In genomic region chr16:74297296-74297665, GRCh38 we compare ENCODE assay signal across 8 cellular contexts. TPM values are rescaled to one million over a fixed set of nuclear protein-coding genes. Genes with fewer than 3 reads are reported as not detected.
DNase-seq lines count a peak whose midpoint lies in the region; ATAC-seq and TF ChIP-seq lines count a peak whose summit lies in the region.

No MANE protein-coding gene starts in this region.

- no peak overlapping the region for H2BK12ac ChIP-seq in trophoblast cell (ENCODE audit: low read length)

- CTCF ChIA-PET in BJ (lab: Yijun Ruan, JAX): interaction anchor here (1.0 to 2.3 kb wide), 3 partner anchors 9 to 325 kb away, joined by 3 to 11 read pairs (median 3); no protein-coding TSS in a partner anchor

- H3K36me3 ChIP-seq in BJ (ENCODE audit: control insufficient read depth, insufficient read depth, low read length) (peaks cover 6% of the 10 kb centered on the region), trophoblast cell (ENCODE audit: control insufficient read depth in 1 of 2, insufficient read depth in 2 of 2, low read length in 2 of 2) (peaks cover 4 to 14% of the 10 kb centered on the region in 2 experiments)

- H3K14ac ChIP-seq in trophoblast cell (ENCODE audit: low read length): peak overlapping the region; percentile 99

- peaks cover 9% of the 10 kb centered on the region for H3K4me1 ChIP-seq in foreskin keratinocyte
- H3K4me1 ChIP-seq in trophoblast cell (ENCODE audit: control insufficient read depth in 1 of 2, insufficient read depth in 2 of 2, low read length in 2 of 2): peaks cover 5 to 7% of the 10 kb centered on the region in 2 experiments

- POLR2A ChIA-PET in BJ (lab: Charles Lee): interaction anchor here (0.6 kb wide), 1 partner anchor 17 kb away, joined by 8 read pairs; no protein-coding TSS in a partner anchor

- peak overlapping the region; percentile 98 for H2AFZ ChIP-seq in trophoblast cell (ENCODE audit: insufficient read depth, low read length, poor library complexity)

- WGBS in trophoblast cell (ENCODE audit: extremely low coverage, insufficient coverage, insufficient read length): no CpG with 5 or more reads among the region's 16 CpGs

- H3K79me1 ChIP-seq in trophoblast cell (ENCODE audit: low read length): peaks cover 8% of the 10 kb centered on the region

- peak overlapping the region; percentile 99 for H3K9ac ChIP-seq in trophoblast cell (ENCODE audit: low read length)

- H3K36me3 Mint-ChIP-seq in activated T-cell treated with anti-CD3 and anti-CD28 coated beads, Interleukin-2, amount 50 U/mL, for 4 hours (ENCODE audit: insufficient read depth): peaks cover 18% of the 10 kb centered on the region

- no peaks in the 10 kb centered on the region for H3K27me3 ChIP-seq in BJ (ENCODE audit: control insufficient read depth, insufficient read depth, low read length)
- H3K27me3 ChIP-seq in foreskin keratinocyte: no peaks in the 10 kb centered on the region
- no peaks in the 10 kb centered on the region for H3K27me3 ChIP-seq in trophoblast cell (ENCODE audit: insufficient read depth, low read length)

- peak overlapping the region; percentile 99 for H4K12ac ChIP-seq in trophoblast cell (ENCODE audit: low read depth, low read length)

- H3K4me3 Mint-ChIP-seq in activated T-cell treated with anti-CD3 and anti-CD28 coated beads, Interleukin-2, amount 50 U/mL, for 4 hours: peak overlapping the region; percentile 90

- H2AK5ac ChIP-seq in trophoblast cell (ENCODE audit: low read length): peak overlapping the region; percentile 71

- H3K27ac ChIP-seq in foreskin keratinocyte (peak overlapping the region; percentile 92), trophoblast cell (ENCODE audit: low read depth, low read length) (peak overlapping the region; percentile 80)

- no peaks in the 10 kb centered on the region for H3K27me3 Mint-ChIP-seq in activated T-cell treated with anti-CD3 and anti-CD28 coated beads, Interleukin-2, amount 50 U/mL, for 4 hours (ENCODE audit: low read depth)

- H3K79me2 ChIP-seq in trophoblast cell (ENCODE audit: control insufficient read depth, insufficient read depth, low read length, poor library complexity): peaks cover 11% of the 10 kb centered on the region

- H3K4ac ChIP-seq in trophoblast cell (ENCODE audit: low read depth, low read length): peak overlapping the region; percentile 98

- peaks cover 32% of the 10 kb centered on the region for H3K4me1 Mint-ChIP-seq in activated T-cell treated with anti-CD3 and anti-CD28 coated beads, Interleukin-2, amount 50 U/mL, for 4 hours (ENCODE audit: low read depth)

- peak overlapping the region; percentile 86 for H4K91ac ChIP-seq in trophoblast cell (ENCODE audit: low read depth, low read length)

- H2BK120ac ChIP-seq in trophoblast cell (ENCODE audit: insufficient read depth, low read length, poor library complexity): peak overlapping the region; percentile 87

- TF ChIP-seq CTCF in BJ (IDR thresholded peaks at IDR 0.05; ENCODE audit: insufficient read depth, low read depth, low read length) (no peak), GM20000 (IDR thresholded peaks at IDR 0.05; ENCODE audit: extremely low read depth, missing control alignments) (no peak), foreskin keratinocyte (conservative IDR thresholded peaks at IDR 0.05) (no peak)

- H3K4me3 ChIP-seq in BJ (ENCODE audit: low read depth, low read length) (peak overlapping the region; percentile 57), trophoblast cell (ENCODE audit: low read depth, low read length) (peak overlapping the region; percentile 100)

- peak overlapping the region; percentile 99 for H4K8ac ChIP-seq in trophoblast cell (ENCODE audit: low read depth, low read length)

- no peaks in the 10 kb centered on the region for H3K9me3 ChIP-seq in trophoblast cell (ENCODE audit: insufficient read depth, low read depth, low read length)

- H3K9me3 Mint-ChIP-seq in activated T-cell treated with anti-CD3 and anti-CD28 coated beads, Interleukin-2, amount 50 U/mL, for 4 hours: no peaks in the 10 kb centered on the region

- no peak for DNase-seq in BJ (ENCODE audit: low read depth)
- DNase-seq in GM20000 (ENCODE audit: low spot score): peak; percentile 41
- peak; percentile 31 for DNase-seq in M059J (ENCODE audit: low read depth)
- DNase-seq in activated T-cell treated with anti-CD3 and anti-CD28 coated beads, Interleukin-2, amount 50 U/mL, for 4 hours: peak; percentile 5
- DNase-seq in foreskin keratinocyte: no peak
- DNase-seq in trophoblast cell: peak in 1 of 2 donors; percentile 42
- no peak for DNase-seq in putamen (ENCODE audit: low spot score)
- no peak for DNase-seq in T1000 (lab: John Stamatoyannopoulos, UW)

- H3K18ac ChIP-seq in trophoblast cell (ENCODE audit: low read length): peak overlapping the region; percentile 99

- peak overlapping the region; percentile 98 for H3K4me2 ChIP-seq in trophoblast cell (ENCODE audit: low read length)

- peak; percentile 60 to 61 for ATAC-seq in activated T-cell treated with anti-CD3 and anti-CD28 coated beads, Interleukin-2, amount 50 U/mL, for 4 hours
- ATAC-seq in foreskin keratinocyte: peak; percentile 31

- H3K23ac ChIP-seq in trophoblast cell (ENCODE audit: low read length): no peak overlapping the region

- H2BK5ac ChIP-seq in trophoblast cell (ENCODE audit: low read depth, low read length, poor library complexity): peak overlapping the region; percentile 90

RNA-seq across cellular contexts. Expression of gene PSMD7, which starts 0.7 kb away (rescaled TPM):
- polyA plus RNA-seq in BJ (2011; rRNA removed): 86.0 and 112 TPM in 2 replicates
- 29.5 and 35.8 TPM in 2 replicates for polyA minus RNA-seq in BJ (2011; rRNA and poly(A)+ RNA removed)
- 123 and 169 TPM in 2 replicates for total RNA-seq in M059J (2014; rRNA removed; shearing (Covaris generic))
- total RNA-seq in activated T-cell treated with anti-CD3 and anti-CD28 coated beads, Interleukin-2, amount 50 U/mL, for 4 hours: 100 to 1,000 TPM; 214 to 218 (median 217) TPM
- total RNA-seq in foreskin keratinocyte: 107 and 122 TPM in 2 replicates
- polyA plus RNA-seq in foreskin keratinocyte: 117 and 134 TPM in 2 replicates
- polyA plus RNA-seq in trophoblast cell (2013): 117 and 120 TPM in 2 replicates

Comparison
In these comparisons a context has a peak if more than half of its experiments do, and no peak if none do; other contexts are left out.
1. DNase-seq: peak in GM20000 (single experiment), M059J (single experiment) and activated T-cell treated with anti-CD3 and anti-CD28 coated beads, Interleukin-2, amount 50 U/mL, for 4 hours (single experiment); none in BJ (single experiment), foreskin keratinocyte (0 of 2), putamen (single experiment) and T1000 (single experiment).